ENCODE assay signal across 27 cellular contexts in genomic region chr12:38540156-38540555, GRCh38.
"Had no signal": no experiment of that assay in that cellular context is flagged by ENCODE, and none has a peak within 500 bp of the region (broad histone marks: within the 10 kb centered on the region; RNA-seq: fewer than 3 reads in every experiment).

No MANE protein-coding gene starts in this region.

- H3K9me3 ChIP-seq: Peyer's patch, SJSA1, SK-N-SH had no signal

- H3K27me3 ChIP-seq: Peyer's patch, SJSA1 had no signal

- DNase-seq: Kasumi-1, KG1, NCI-H1048, NCI-H1092 treated with DMSO at 0.1 percent for 48 hours, NCI-H1105 treated with DMSO at 0.1 percent for 48 hours, NCI-H1417, NCI-H1436, NCI-H1694 treated with DMSO at 0.1 percent for 48 hours, NCI-H187 treated with DMSO at 0.1 percent for 48 hours, NCI-H2029, NCI-H2081, NCI-H2171 treated with DMSO at 0.1 percent for 48 hours, NCI-H2227 treated with DMSO at 0.1 percent for 48 hours, NCI-H345, NCI-H446, NCI-H510A treated with DMSO at 0.1 percent for 48 hours, NCI-H524 treated with DMSO at 0.1 percent for 48 hours, NCI-H526 treated with DMSO at 0.1 percent for 48 hours, NCI-H774, Peyer's patch, Right ventricle myocardium superior, RPMI8226, SHP77 treated with DMSO at 0.1 percent for 48 hours, SK-N-SH, SW 1271, T-helper 1 cell had no signal

- H3K9ac ChIP-seq: SK-N-SH had no signal

- H3K4me1 ChIP-seq: Peyer's patch, SJSA1 had no signal

- H3K36me3 ChIP-seq: Peyer's patch, SJSA1 had no signal

- H3K4me2 ChIP-seq: SK-N-SH had no signal

- H3K27ac ChIP-seq: Peyer's patch, SJSA1 had no signal

- H3K4me3 ChIP-seq: Peyer's patch, SJSA1 had no signal
